In the genomic region with DNA sequence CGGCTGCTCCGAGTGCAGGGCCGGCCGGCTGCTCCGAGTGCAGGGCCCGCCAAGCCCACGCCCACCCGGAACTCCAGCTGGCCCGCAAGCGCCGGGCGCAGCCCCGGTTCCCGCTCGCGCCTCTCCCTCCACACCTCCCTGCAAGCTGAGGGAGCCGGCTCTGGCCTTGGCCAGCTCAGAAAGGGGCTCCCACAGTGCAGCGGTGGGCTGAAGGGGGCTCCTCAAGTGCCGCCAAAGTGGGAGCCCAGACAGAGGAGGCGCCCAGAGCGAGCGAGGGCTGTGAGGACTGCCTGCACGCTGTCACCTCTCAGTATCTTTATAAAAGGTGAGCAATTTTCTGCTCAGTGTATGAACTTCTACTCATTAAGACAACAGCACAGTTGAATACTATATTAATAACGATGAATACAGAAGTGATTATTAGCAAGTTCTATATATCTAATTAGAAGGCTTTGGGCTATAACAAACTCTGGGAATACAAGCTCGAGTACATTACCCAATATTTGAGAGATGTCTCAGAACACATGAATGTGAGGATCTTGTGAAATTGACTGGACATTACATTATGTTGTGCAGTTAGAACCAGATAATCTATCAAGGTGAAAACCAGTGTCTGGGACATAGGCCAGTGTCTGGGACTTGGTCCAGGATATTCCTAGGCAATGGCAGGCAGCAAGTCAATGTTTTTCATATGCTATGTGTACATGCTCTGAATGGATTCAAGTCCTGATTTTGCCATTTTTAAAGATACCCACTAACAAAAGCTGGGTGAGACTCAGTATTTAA, we compare ENCODE assay signal across 8 cellular contexts.
DNase-seq lines count a peak whose midpoint lies in the region; ATAC-seq, FAIRE-seq and TF ChIP-seq lines count a peak whose summit lies in the region.
"Not testable (repeated sequence)": the region's sequence is repeated elsewhere in the genome, so short reads cannot be mapped to it uniquely, and the experiment has no call there.

No MANE protein-coding gene starts in this region.

- H4K20me1 ChIP-seq in endothelial cell of umbilical vein (replicated peaks; ENCODE audit: control insufficient read depth, extremely low read depth, insufficient read depth, low read length), result not testable (repeated sequence)

- not testable (repeated sequence) for BruUV-seq in endothelial cell of umbilical vein (replicated peaks; lab: Mats Ljungman, UMichigan)

- DNase-seq in DMS53 (lab: John Stamatoyannopoulos, UW) (peak; percentile 20), NCI-H226 (peak; percentile 47), amniotic epithelial cell (ENCODE audit: low read depth) (peak; percentile 96), endothelial cell of umbilical vein (ENCODE audit: low read depth, low spot score) (peak; percentile 14), gastrocnemius medialis (peak in 1 of 2 donors; percentile 58), uterus (peak in 1 of 2 donors; percentile 22)
- not testable (repeated sequence) for DNase-seq in right atrium auricular region (ENCODE audit: low spot score)

- not testable (repeated sequence) for H3K9ac ChIP-seq in endothelial cell of umbilical vein (replicated peaks; ENCODE audit: extremely low read depth, insufficient read depth, low read length)
- peak overlapping the region; percentile 23 for H3K9ac ChIP-seq in mucosa of stomach (ENCODE audit: low read length)

- H3K79me2 ChIP-seq in endothelial cell of umbilical vein (ENCODE audit: control insufficient read depth, insufficient read depth, low read length), result not testable (repeated sequence)

- peak overlapping the region; percentile 85 for H2AFZ ChIP-seq in endothelial cell of umbilical vein (ENCODE audit: low read depth, low read length)

- in situ Hi-C loops in gastrocnemius medialis (cut with MboI; ENCODE audit: low sequenced_read_pairs in 4 of 4), result not testable (repeated sequence)

- intact Hi-C loops in endothelial cell of umbilical vein (cut with micrococcal nuclease); uterus (cut with DNase I; ENCODE audit: low total_unique reads): not testable (repeated sequence)
- intact Hi-C loops in gastrocnemius medialis (cut with DNase I; ENCODE audit: low total_unique reads), result loop anchor here (10.0 kb wide), 1 partner anchor 91 kb away; no protein-coding TSS in a partner anchor

- not testable (repeated sequence) for TF ChIP-seq POLR2A in endothelial cell of umbilical vein (IDR thresholded peaks at IDR 0.05; ENCODE audit: low read depth, low read length); gastrocnemius medialis (IDR thresholded peaks at IDR 0.05); uterus (IDR thresholded peaks at IDR 0.05)

- POLR2A ChIA-PET in endothelial cell of umbilical vein (lab: Charles Lee), result not testable (repeated sequence)

- not testable (repeated sequence) for H3K27ac ChIP-seq in endothelial cell of umbilical vein (ENCODE audit: insufficient read depth, low read depth, low read length)
- H3K27ac ChIP-seq in right atrium auricular region (peak overlapping the region; percentile 68 to 73), gastrocnemius medialis (peak overlapping the region in 3 of 4 donors; percentile 68 to 74 (median 72)), uterus (peak overlapping the region; percentile 63 to 79)

- H3K4me3 ChIP-seq in endothelial cell of umbilical vein (replicated peaks in 1 of 3; ENCODE audit: insufficient read depth in 1 of 3, low read depth in 1 of 3, low read length in 3 of 3), result peak overlapping the region in 2 of 3 experiments; percentile 28 to 32
- H3K4me3 ChIP-seq in right atrium auricular region, result peak overlapping the region; percentile 40 to 55
- not testable (repeated sequence) for H3K4me3 ChIP-seq in mucosa of stomach (ENCODE audit: low read length)
- H3K4me3 ChIP-seq in gastrocnemius medialis, result peak overlapping the region; percentile 37 to 55 (median 38)
- peak overlapping the region; percentile 25 to 34 for H3K4me3 ChIP-seq in uterus

- TF ChIP-seq CTCF in endothelial cell of umbilical vein (IDR thresholded peaks at IDR 0.05; ENCODE audit: extremely low read depth in 1 of 2, insufficient read depth in 1 of 2, low read depth in 1 of 2, low read length in 2 of 2); right atrium auricular region (IDR thresholded peaks at IDR 0.05); gastrocnemius medialis (IDR thresholded peaks at IDR 0.05 in 4 of 5, conservative IDR thresholded peaks at IDR 0.05 in 1 of 5); uterus (IDR thresholded peaks at IDR 0.05): not testable (repeated sequence)

- ATAC-seq in gastrocnemius medialis, result peak; percentile 55 to 76

- peak overlapping the region; percentile 50 for H3K4me2 ChIP-seq in endothelial cell of umbilical vein (ENCODE audit: insufficient read depth, low read length)

- not testable (repeated sequence) for H3K36me3 ChIP-seq in endothelial cell of umbilical vein (ENCODE audit: control insufficient read depth in 2 of 2, extremely low read depth in 1 of 2, insufficient read depth in 2 of 2, low read length in 2 of 2); right atrium auricular region; mucosa of stomach (ENCODE audit: control insufficient read depth, insufficient read depth, low read length); gastrocnemius medialis; uterus

- not testable (repeated sequence) for H3K9me3 ChIP-seq in endothelial cell of umbilical vein (replicated peaks; ENCODE audit: control insufficient read depth, insufficient read depth, low read length); right atrium auricular region; mucosa of stomach (ENCODE audit: control insufficient read depth, low read length); gastrocnemius medialis; uterus

- dilution Hi-C loops in endothelial cell of umbilical vein (cut with MboI; ENCODE audit: extremely low pct_ligation_motif_present, low sequenced_read_pairs), result not testable (repeated sequence)

- H3K27me3 ChIP-seq in endothelial cell of umbilical vein (ENCODE audit: control insufficient read depth in 2 of 2, insufficient read depth in 2 of 2, low read length in 2 of 2); right atrium auricular region; mucosa of stomach (ENCODE audit: control insufficient read depth, insufficient read depth, low read length); gastrocnemius medialis; uterus: not testable (repeated sequence)

- not testable (repeated sequence) for H3K4me1 ChIP-seq in endothelial cell of umbilical vein (ENCODE audit: control insufficient read depth, extremely low read depth, insufficient read depth, low read length); right atrium auricular region; mucosa of stomach (ENCODE audit: control insufficient read depth, insufficient read depth, low read length); uterus
- peaks cover 12 to 13% of the 10 kb centered on the region in 2 donors for H3K4me1 ChIP-seq in gastrocnemius medialis

- not testable (repeated sequence) for H3K9me1 ChIP-seq in endothelial cell of umbilical vein (replicated peaks; ENCODE audit: control insufficient read depth, extremely low read depth, insufficient read depth, low read length)

- CTCF ChIA-PET in endothelial cell of umbilical vein (lab: Charles Lee), result interaction anchor here (3.5 kb wide), 1 partner anchor 12 kb away, joined by 13 read pairs; no protein-coding TSS in a partner anchor

- FAIRE-seq in endothelial cell of umbilical vein (lab: Jason Lieb, UNC), result peak; percentile 18
